In the genomic region with DNA sequence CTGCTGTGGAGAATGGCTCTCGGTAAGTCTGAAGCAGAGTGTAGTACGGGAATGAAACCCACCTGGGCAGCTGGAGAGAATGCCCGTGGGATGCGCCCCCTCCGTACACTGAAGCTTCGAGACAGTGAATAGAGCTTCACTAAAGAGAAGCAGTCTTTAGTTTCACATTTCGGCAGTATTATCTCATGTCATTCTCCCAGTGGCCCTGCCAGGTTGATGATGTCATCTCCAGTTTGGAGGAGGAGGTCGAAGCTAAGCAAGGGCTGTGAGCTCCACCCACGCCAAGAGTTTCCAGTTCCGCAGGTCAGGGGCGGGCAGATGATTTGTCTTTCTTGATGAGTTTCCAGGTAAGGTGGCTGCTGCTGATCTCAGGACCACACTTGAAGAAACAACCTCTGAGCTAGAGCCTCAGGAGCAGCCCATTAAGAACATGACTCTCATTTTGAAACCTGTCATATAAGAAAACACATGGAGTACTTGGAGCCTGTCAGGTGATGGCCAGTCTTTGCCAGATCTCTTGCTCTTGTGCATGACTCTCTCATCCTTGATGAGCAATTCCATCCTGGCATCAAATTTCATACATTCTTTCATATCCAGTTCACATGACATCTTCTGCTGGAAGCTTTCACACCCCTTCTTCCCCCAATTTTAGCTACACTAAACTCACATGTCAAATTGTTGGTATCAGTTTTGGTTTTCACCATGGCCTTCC, we compare ENCODE assay signal across 18 cellular contexts.
DNase-seq lines count a peak whose midpoint lies in the region; ATAC-seq lines count a peak whose summit lies in the region.
"Had no signal": no experiment of that assay in that cellular context is flagged by ENCODE, and none has a peak within 500 bp of the region (broad histone marks: within the 10 kb centered on the region; RNA-seq: fewer than 3 reads in every experiment).

No MANE protein-coding gene starts in this region.

- DNase-seq in Right ventricle myocardium inferior (ENCODE audit: missing footprints): peak; percentile 32
- no peak for DNase-seq in cardiac septum (ENCODE audit: low spot score)
- peak; percentile 47 for DNase-seq in OCI-M1 (lab: John Stamatoyannopoulos, UW)
- peak; percentile 2 for DNase-seq in glomerular visceral epithelial cell (ENCODE audit: extremely low spot score)
- no peak for DNase-seq in activated naive CD4-positive, alpha-beta T cell treated with anti-CD3 and anti-CD28 coated beads for 36 hours
- no peak for DNase-seq in retina
- DNase-seq: activated CD8-positive, alpha-beta memory T cell treated with anti-CD3 and anti-CD28 coated beads, Interleukin-2, amount 50 U/mL, for 48 hours; activated naive CD4-positive, alpha-beta T cell treated with anti-CD3 and anti-CD28 coated beads, Interleukin-2, amount 50 U/mL, for 16 hours; NCI-H446; stimulated activated CD4-positive, alpha-beta T cell treated with anti-CD3 and anti-CD28 coated beads, Interleukin-4, amount 100 ng/mL, for 24 hours; T-cell; tibial artery; WERI-Rb-1 had no signal

- CTCF ChIA-PET in activated naive CD4-positive, alpha-beta T cell treated with anti-CD3 and anti-CD28 coated beads for 36 hours (lab: Charles Lee): interaction anchor here (0.5 kb wide), 1 partner anchor 269 kb away, joined by 3 read pairs; no protein-coding TSS in a partner anchor

- no peaks in the 10 kb centered on the region for H3K27me3 Mint-ChIP-seq in activated naive CD4-positive, alpha-beta T cell treated with anti-CD3 and anti-CD28 coated beads for 36 hours (ENCODE audit: low read depth)

- ATAC-seq in Right ventricle myocardium inferior (peak; percentile 42), HG02870 (IDR thresholded peaks at IDR 0.05; ENCODE audit: unreplicated experiment) (no peak), HG03432 (IDR thresholded peaks at IDR 0.05; ENCODE audit: unreplicated experiment) (no peak)
- ATAC-seq: sciatic nerve, T-cell had no signal

- H3K36me3 Mint-ChIP-seq in activated naive CD4-positive, alpha-beta T cell treated with anti-CD3 and anti-CD28 coated beads for 36 hours (ENCODE audit: low read depth): no peaks in the 10 kb centered on the region
- H3K36me3 Mint-ChIP-seq: memory B cell, T-cell had no signal

- H3K27ac Mint-ChIP-seq in activated naive CD4-positive, alpha-beta T cell treated with anti-CD3 and anti-CD28 coated beads for 36 hours: no peak overlapping the region
- H3K27ac Mint-ChIP-seq: memory B cell, T-cell had no signal

- no peak overlapping the region for H3K4me3 Mint-ChIP-seq in activated naive CD4-positive, alpha-beta T cell treated with anti-CD3 and anti-CD28 coated beads for 36 hours
- H3K4me3 Mint-ChIP-seq: memory B cell, neural progenitor cell, T-cell had no signal

- H3K4me1 Mint-ChIP-seq in activated naive CD4-positive, alpha-beta T cell treated with anti-CD3 and anti-CD28 coated beads for 36 hours (ENCODE audit: low read depth): no peaks in the 10 kb centered on the region
- H3K4me1 Mint-ChIP-seq: memory B cell, T-cell had no signal

- intact Hi-C loops in Right ventricle myocardium inferior (cut with DNase I) (no loop called here), cardiac septum (cut with DNase I) (no loop called here)
- intact Hi-C loops in activated naive CD4-positive, alpha-beta T cell treated with anti-CD3 and anti-CD28 coated beads for 36 hours (cut with micrococcal nuclease): no loop called here

- H3K9me3 Mint-ChIP-seq in activated naive CD4-positive, alpha-beta T cell treated with anti-CD3 and anti-CD28 coated beads for 36 hours: no peaks in the 10 kb centered on the region
- H3K9me3 Mint-ChIP-seq: memory B cell, neural progenitor cell, T-cell had no signal

Comparison
In these comparisons a context has a peak if more than half of its experiments do, and no peak if none do; other contexts are left out.
1. DNase-seq: peak in Right ventricle myocardium inferior (single experiment), OCI-M1 (single experiment) and glomerular visceral epithelial cell (single experiment); none in cardiac septum (single experiment), activated naive CD4-positive, alpha-beta T cell treated with anti-CD3 and anti-CD28 coated beads for 36 hours (single experiment) and retina (single experiment).